ENCODE assay signal across 8 cellular contexts in the genomic region with DNA sequence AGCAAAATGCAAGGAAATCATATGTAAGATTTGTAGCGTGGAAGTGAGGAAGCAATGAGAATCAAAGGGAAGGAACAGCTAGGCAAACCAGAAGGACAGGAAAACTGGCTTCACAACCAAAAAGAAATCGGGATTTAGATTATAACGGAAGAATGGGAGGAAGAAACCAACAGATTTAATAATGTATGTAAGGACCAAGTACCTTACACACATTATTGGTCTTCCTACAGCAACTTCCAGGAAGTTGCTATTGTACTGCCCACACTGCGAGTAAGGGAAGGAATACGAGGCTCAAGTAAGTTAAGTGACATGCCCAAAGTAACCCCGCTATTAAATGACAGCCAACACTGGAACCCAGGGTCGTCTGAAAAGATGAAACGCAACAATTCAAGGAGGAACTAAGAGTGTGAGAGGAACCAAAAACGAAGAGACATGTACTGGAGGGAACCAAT. TPM values are rescaled to one million over a fixed set of nuclear protein-coding genes. Genes with fewer than 3 reads are reported as not detected.
DNase-seq lines count a peak whose midpoint lies in the region; ATAC-seq, FAIRE-seq and TF ChIP-seq lines count a peak whose summit lies in the region.

No MANE protein-coding gene starts in this region.

- H3K27me3 ChIP-seq in heart left ventricle (no peaks in the 10 kb centered on the region), right lobe of liver (no peaks in the 10 kb centered on the region)

- H3K4me3 Mint-ChIP-seq in activated naive CD8-positive, alpha-beta T cell treated with anti-CD3 and anti-CD28 coated beads, Interleukin-2, amount 50 U/mL, for 24 hours: peak overlapping the region; percentile 87

- H3K4me1 Mint-ChIP-seq in activated naive CD8-positive, alpha-beta T cell treated with anti-CD3 and anti-CD28 coated beads, Interleukin-2, amount 50 U/mL, for 24 hours: peaks cover 18% of the 10 kb centered on the region

- no peaks in the 10 kb centered on the region for H3K9me3 Mint-ChIP-seq in activated naive CD8-positive, alpha-beta T cell treated with anti-CD3 and anti-CD28 coated beads, Interleukin-2, amount 50 U/mL, for 24 hours

- DNase-seq in heart left ventricle (no peak), cardiac septum (ENCODE audit: low spot score) (no peak), right lobe of liver (no peak), NCI-H2107 (lab: John Stamatoyannopoulos, UW) (no peak), GM20000 (ENCODE audit: low spot score) (no peak), HTR-8/SVneo (ENCODE audit: insufficient read length, low spot score) (no peak)
- no peak for DNase-seq in activated naive CD8-positive, alpha-beta T cell treated with anti-CD3 and anti-CD28 coated beads, Interleukin-2, amount 50 U/mL, for 24 hours

- ATAC-seq in heart left ventricle (no peak), right lobe of liver (peak in 2 of 4 donors; percentile 2 to 3)
- no peak for ATAC-seq in activated naive CD8-positive, alpha-beta T cell treated with anti-CD3 and anti-CD28 coated beads, Interleukin-2, amount 50 U/mL, for 24 hours

- H3K27me3 Mint-ChIP-seq in activated naive CD8-positive, alpha-beta T cell treated with anti-CD3 and anti-CD28 coated beads, Interleukin-2, amount 50 U/mL, for 24 hours: no peaks in the 10 kb centered on the region

- TF ChIP-seq CTCF in heart left ventricle (IDR thresholded peaks at IDR 0.05) (no peak), right lobe of liver (IDR thresholded peaks at IDR 0.05) (no peak), GM20000 (IDR thresholded peaks at IDR 0.05; ENCODE audit: extremely low read depth, missing control alignments) (no peak)

- peak overlapping the region; percentile 32 to 89 (median 76) for H3K4me3 ChIP-seq in heart left ventricle
- H3K4me3 ChIP-seq in right lobe of liver: peak overlapping the region; percentile 56 to 92 (median 79)
- peak overlapping the region; percentile 48 for H3K4me3 ChIP-seq in urinary bladder (ENCODE audit: low read depth, low read length)

- H3K27ac Mint-ChIP-seq in activated naive CD8-positive, alpha-beta T cell treated with anti-CD3 and anti-CD28 coated beads, Interleukin-2, amount 50 U/mL, for 24 hours: peak overlapping the region; percentile 86

- H3K27ac ChIP-seq in heart left ventricle (peak overlapping the region; percentile 97 to 100 (median 99)), right lobe of liver (peak overlapping the region; percentile 97 to 99 (median 98)), urinary bladder (ENCODE audit: low read depth) (peak overlapping the region; percentile 79)

- H3K36me3 Mint-ChIP-seq in activated naive CD8-positive, alpha-beta T cell treated with anti-CD3 and anti-CD28 coated beads, Interleukin-2, amount 50 U/mL, for 24 hours (ENCODE audit: low read depth): peaks cover 26% of the 10 kb centered on the region

- TF ChIP-seq POLR2A in heart left ventricle (IDR thresholded peaks at IDR 0.05) (no peak), right lobe of liver (IDR thresholded peaks at IDR 0.05) (no peak)

- FAIRE-seq in HTR-8/SVneo (lab: Jason Lieb, UNC): no peak

- 9 to 13% (median 10%) methylated on average over 9 of the region's 9 CpGs for WGBS in heart left ventricle, 4 donors
- WGBS in right lobe of liver (ENCODE audit: insufficient coverage, low coverage, low lambda C conversion rate, missing lambda C conversion rate): 4% methylated on average over 9 of the region's 9 CpGs
- 10% methylated on average over 9 of the region's 9 CpGs for WGBS in urinary bladder

- H3K4me1 ChIP-seq in heart left ventricle (peaks cover 0 to 28% (median 14%) of the 10 kb centered on the region in 12 donors), right lobe of liver (peaks cover 0 to 16% (median 7%) of the 10 kb centered on the region in 4 donors), urinary bladder (ENCODE audit: insufficient read depth) (no peaks in the 10 kb centered on the region)

- H3K9me3 ChIP-seq in heart left ventricle: no peaks in the 10 kb centered on the region
- H3K9me3 ChIP-seq in right lobe of liver: no peaks in the 10 kb centered on the region

- H3K36me3 ChIP-seq in heart left ventricle (peaks cover 0 to 47% (median 44%) of the 10 kb centered on the region in 9 donors), right lobe of liver (peaks cover 0 to 34% (median 5%) of the 10 kb centered on the region in 4 donors), urinary bladder (ENCODE audit: insufficient read depth) (peaks cover 2% of the 10 kb centered on the region)

- intact Hi-C loops in heart left ventricle (cut with DNase I) (loop anchor here in 5 of 10 donors (10.0 kb wide), 2 partner anchors 286 to 336 kb away; no protein-coding TSS in a partner anchor), cardiac septum (cut with DNase I) (loop anchor here (10.0 kb wide), 1 partner anchor 336 kb away; no protein-coding TSS in a partner anchor), right lobe of liver (cut with DNase I) (no loop called here)

RNA-seq across cellular contexts. Expression of gene TXN2, which starts 0.5 kb away (rescaled TPM):
- total RNA-seq in heart left ventricle (100 to 1,000 TPM in 6 of 9 donors, 10 to 100 TPM in 3; 87.9 to 128 (median 113) TPM), cardiac septum (92.8 TPM), right lobe of liver (10 to 100 TPM; 56.0 to 94.8 (median 67.2) TPM), urinary bladder (10.9 TPM)
- polyA plus RNA-seq in heart left ventricle (100 to 1,000 TPM in 1 of 2 donors, 10 to 100 TPM in 1; 99.9 to 160 TPM), urinary bladder (98.5 TPM)

RNA-seq across cellular contexts. Expression of gene FOXRED2, which starts 25.9 kb away (rescaled TPM):
- total RNA-seq in heart left ventricle (10 to 100 TPM in 3 of 9 donors, 1 to 10 TPM in 6; 5.6 to 12.1 (median 8.3) TPM), cardiac septum (3.8 TPM), right lobe of liver (10 to 100 TPM in 4 of 6 experiments, 1 to 10 TPM in 2; 9.6 to 14.0 (median 11.8) TPM), urinary bladder (9.9 TPM)
- polyA plus RNA-seq in heart left ventricle (1 to 10 TPM; 3.5 to 4.7 TPM), urinary bladder (10.9 TPM)

RNA-seq across cellular contexts. Expression of gene EIF3D, which starts 48.0 kb away (rescaled TPM):
- 100 to 1,000 TPM in 3 of 9 donors, 10 to 100 TPM in 6; 73.6 to 206 (median 89.4) TPM for total RNA-seq in heart left ventricle
- polyA plus RNA-seq in heart left ventricle: 100 to 1,000 TPM in 1 of 2 donors, 10 to 100 TPM in 1; 75.7 to 192 TPM
- 82.3 TPM for total RNA-seq in cardiac septum
- 100 to 1,000 TPM in 2 of 6 experiments, 10 to 100 TPM in 4; 34.9 to 141 (median 50.1) TPM for total RNA-seq in right lobe of liver
- 227 TPM for total RNA-seq in urinary bladder
- 190 TPM for polyA plus RNA-seq in urinary bladder
